1 cellular context compared by ENCODE assay signal in the genomic region with DNA sequence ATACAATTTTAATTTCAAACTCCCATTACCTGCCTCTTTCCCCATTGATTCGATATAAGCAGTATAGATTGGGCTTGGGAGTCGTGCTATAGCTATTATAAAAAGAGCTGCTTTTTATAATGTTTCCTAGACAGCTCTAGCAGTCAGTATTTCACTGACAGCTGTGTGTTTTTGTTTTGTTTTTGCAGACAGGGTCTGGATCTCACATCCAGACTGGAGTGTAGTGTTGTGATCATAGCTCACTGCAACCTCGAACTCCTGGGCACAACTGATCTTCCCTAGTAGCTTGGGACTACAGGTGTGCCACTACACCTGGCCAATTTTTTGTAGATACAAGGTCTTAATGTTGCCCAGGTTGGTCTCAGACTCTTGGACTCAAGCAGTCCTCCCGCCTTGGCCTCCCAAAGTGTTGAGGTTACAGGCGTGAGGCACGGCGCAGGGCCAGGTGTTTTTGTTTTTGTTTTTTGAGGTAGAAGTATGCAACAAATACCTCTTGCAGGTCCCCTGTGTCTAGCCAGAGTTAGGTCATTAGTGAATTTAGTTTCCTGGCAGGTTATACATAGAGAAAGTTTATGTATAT.
TF ChIP-seq lines count a peak whose summit lies in the region.

No MANE protein-coding gene starts in this region.

TF ChIP-seq in SK-N-SH, 30 proteins besides CTCF, POLR2A, EP300 and RAD21 (continued from another document):
- TF ChIP-seq, protein P1, sequence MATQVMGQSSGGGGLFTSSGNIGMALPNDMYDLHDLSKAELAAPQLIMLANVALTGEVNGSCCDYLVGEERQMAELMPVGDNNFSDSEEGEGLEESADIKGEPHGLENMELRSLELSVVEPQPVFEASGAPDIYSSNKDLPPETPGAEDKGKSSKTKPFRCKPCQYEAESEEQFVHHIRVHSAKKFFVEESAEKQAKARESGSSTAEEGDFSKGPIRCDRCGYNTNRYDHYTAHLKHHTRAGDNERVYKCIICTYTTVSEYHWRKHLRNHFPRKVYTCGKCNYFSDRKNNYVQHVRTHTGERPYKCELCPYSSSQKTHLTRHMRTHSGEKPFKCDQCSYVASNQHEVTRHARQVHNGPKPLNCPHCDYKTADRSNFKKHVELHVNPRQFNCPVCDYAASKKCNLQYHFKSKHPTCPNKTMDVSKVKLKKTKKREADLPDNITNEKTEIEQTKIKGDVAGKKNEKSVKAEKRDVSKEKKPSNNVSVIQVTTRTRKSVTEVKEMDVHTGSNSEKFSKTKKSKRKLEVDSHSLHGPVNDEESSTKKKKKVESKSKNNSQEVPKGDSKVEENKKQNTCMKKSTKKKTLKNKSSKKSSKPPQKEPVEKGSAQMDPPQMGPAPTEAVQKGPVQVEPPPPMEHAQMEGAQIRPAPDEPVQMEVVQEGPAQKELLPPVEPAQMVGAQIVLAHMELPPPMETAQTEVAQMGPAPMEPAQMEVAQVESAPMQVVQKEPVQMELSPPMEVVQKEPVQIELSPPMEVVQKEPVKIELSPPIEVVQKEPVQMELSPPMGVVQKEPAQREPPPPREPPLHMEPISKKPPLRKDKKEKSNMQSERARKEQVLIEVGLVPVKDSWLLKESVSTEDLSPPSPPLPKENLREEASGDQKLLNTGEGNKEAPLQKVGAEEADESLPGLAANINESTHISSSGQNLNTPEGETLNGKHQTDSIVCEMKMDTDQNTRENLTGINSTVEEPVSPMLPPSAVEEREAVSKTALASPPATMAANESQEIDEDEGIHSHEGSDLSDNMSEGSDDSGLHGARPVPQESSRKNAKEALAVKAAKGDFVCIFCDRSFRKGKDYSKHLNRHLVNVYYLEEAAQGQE (IDR thresholded peaks at IDR 0.05; ENCODE audit: low read depth, low read length), result no peak
- no peak for TF ChIP-seq RFX5 (IDR thresholded peaks at IDR 0.05; ENCODE audit: low read length)
- no peak for TF ChIP-seq TAF1 (IDR thresholded peaks at IDR 0.05; ENCODE audit: borderline replicate concordance, low read depth, low read length)
- no peak for TF ChIP-seq ELF1 (IDR thresholded peaks at IDR 0.05)
- no peak for TF ChIP-seq TCF12 (IDR thresholded peaks at IDR 0.05)
- no peak for TF ChIP-seq MEF2A (IDR thresholded peaks at IDR 0.05; ENCODE audit: borderline replicate concordance, low read depth)
- TF ChIP-seq RCOR1 (IDR thresholded peaks at IDR 0.05; ENCODE audit: low read length), result no peak
- TF ChIP-seq YY1 (IDR thresholded peaks at IDR 0.05; ENCODE audit: low read depth), result no peak
- TF ChIP-seq CHD2 (IDR thresholded peaks at IDR 0.05; ENCODE audit: low read length, partially characterized antibody), result no peak
- TF ChIP-seq, protein P2, sequence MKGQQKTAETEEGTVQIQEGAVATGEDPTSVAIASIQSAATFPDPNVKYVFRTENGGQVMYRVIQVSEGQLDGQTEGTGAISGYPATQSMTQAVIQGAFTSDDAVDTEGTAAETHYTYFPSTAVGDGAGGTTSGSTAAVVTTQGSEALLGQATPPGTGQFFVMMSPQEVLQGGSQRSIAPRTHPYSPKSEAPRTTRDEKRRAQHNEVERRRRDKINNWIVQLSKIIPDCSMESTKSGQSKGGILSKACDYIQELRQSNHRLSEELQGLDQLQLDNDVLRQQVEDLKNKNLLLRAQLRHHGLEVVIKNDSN (IDR thresholded peaks at IDR 0.05; ENCODE audit: borderline replicate concordance, low read depth), result no peak
- no peak for TF ChIP-seq GABPA (IDR thresholded peaks at IDR 0.05; ENCODE audit: low read depth)
- TF ChIP-seq, protein P3, sequence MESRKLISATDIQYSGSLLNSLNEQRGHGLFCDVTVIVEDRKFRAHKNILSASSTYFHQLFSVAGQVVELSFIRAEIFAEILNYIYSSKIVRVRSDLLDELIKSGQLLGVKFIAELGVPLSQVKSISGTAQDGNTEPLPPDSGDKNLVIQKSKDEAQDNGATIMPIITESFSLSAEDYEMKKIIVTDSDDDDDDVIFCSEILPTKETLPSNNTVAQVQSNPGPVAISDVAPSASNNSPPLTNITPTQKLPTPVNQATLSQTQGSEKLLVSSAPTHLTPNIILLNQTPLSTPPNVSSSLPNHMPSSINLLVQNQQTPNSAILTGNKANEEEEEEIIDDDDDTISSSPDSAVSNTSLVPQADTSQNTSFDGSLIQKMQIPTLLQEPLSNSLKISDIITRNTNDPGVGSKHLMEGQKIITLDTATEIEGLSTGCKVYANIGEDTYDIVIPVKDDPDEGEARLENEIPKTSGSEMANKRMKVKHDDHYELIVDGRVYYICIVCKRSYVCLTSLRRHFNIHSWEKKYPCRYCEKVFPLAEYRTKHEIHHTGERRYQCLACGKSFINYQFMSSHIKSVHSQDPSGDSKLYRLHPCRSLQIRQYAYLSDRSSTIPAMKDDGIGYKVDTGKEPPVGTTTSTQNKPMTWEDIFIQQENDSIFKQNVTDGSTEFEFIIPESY (IDR thresholded peaks at IDR 0.05; ENCODE audit: borderline replicate concordance, low read depth), result no peak
- no peak for TF ChIP-seq NFIC (IDR thresholded peaks at IDR 0.05; ENCODE audit: borderline replicate concordance)
